22 cellular contexts compared by ENCODE assay signal in the genomic region with DNA sequence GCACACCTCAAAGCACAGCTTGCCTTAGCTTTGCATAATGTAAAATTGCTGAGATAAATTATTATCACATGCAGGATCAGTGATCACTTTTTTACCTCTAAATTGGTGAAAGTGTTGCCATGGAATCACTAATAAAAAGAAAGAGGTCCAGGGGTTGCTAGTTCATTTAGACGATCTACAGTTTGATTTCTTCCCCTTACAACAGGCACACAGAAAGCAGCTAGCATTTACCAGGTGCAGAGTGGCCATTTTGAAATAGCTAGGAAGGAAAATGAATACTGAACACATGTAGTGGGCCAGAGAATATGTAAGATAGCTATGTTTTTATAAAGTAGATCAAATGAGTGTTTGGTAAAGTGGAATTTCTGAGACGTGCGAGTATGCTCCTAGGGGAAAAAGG.
"Had no signal": no experiment of that assay in that cellular context is flagged by ENCODE, and none has a peak within 500 bp of the region (broad histone marks: within the 10 kb centered on the region; RNA-seq: fewer than 3 reads in every experiment).

No MANE protein-coding gene starts in this region.

- H3K9me3 ChIP-seq: left ventricle myocardium inferior, right lobe of liver, thyroid gland, upper lobe of right lung had no signal

- H3K4me1 ChIP-seq: foreskin keratinocyte, left ventricle myocardium inferior, right lobe of liver, thyroid gland, upper lobe of right lung had no signal

- H3K27ac ChIP-seq: foreskin keratinocyte, left ventricle myocardium inferior, right lobe of liver, skin epidermis, thyroid gland, upper lobe of right lung had no signal

- H3K36me3 ChIP-seq: left ventricle myocardium inferior, right lobe of liver, thyroid gland, upper lobe of right lung had no signal

- H3K9me3 Mint-ChIP-seq: activated CD4-positive, alpha-beta memory T cell treated with anti-CD3 and anti-CD28 coated beads, Interleukin-2, amount 10 ng/mL, durations not matched to agents 7 days and 5 days; activated naive CD4-positive, alpha-beta T cell treated with anti-CD3 and anti-CD28 coated beads for 36 hours; activated naive CD8-positive, alpha-beta T cell treated with anti-CD3 and anti-CD28 coated beads, Interleukin-2, amount 10 ng/mL, durations not matched to agents 7 days and 5 days; mesothelial cell of epicardium; stimulated activated naive CD8-positive, alpha-beta T cell treated with anti-CD3 and anti-CD28 coated beads, Interleukin-15, Interleukin-2, amounts not matched to agents 100 ng/mL and 50 ng/mL, for 24 hours had no signal

- H3K27me3 ChIP-seq: foreskin keratinocyte, right lobe of liver, thyroid gland, upper lobe of right lung had no signal

- H3K27ac Mint-ChIP-seq: activated CD4-positive, alpha-beta memory T cell treated with anti-CD3 and anti-CD28 coated beads, Interleukin-2, amount 10 ng/mL, durations not matched to agents 7 days and 5 days; activated naive CD4-positive, alpha-beta T cell treated with anti-CD3 and anti-CD28 coated beads for 36 hours; activated naive CD8-positive, alpha-beta T cell treated with anti-CD3 and anti-CD28 coated beads, Interleukin-2, amount 10 ng/mL, durations not matched to agents 7 days and 5 days; activated T-cell treated with anti-CD3 and anti-CD28 coated beads, Interleukin-2, amount 50 U/mL, for 72 hours; immature natural killer cell; mesothelial cell of epicardium; naive thymus-derived CD8-positive, alpha-beta T cell; stimulated activated naive CD8-positive, alpha-beta T cell treated with anti-CD3 and anti-CD28 coated beads, Interleukin-15, Interleukin-2, amounts not matched to agents 100 ng/mL and 50 ng/mL, for 24 hours; T-helper 17 cell had no signal

- H3K36me3 Mint-ChIP-seq: activated naive CD8-positive, alpha-beta T cell treated with anti-CD3 and anti-CD28 coated beads, Interleukin-2, amount 10 ng/mL, durations not matched to agents 7 days and 5 days; immature natural killer cell; mesothelial cell of epicardium; naive thymus-derived CD8-positive, alpha-beta T cell had no signal

- DNase-seq: activated CD4-positive, alpha-beta memory T cell treated with anti-CD3 and anti-CD28 coated beads, Interleukin-2, amount 10 ng/mL, durations not matched to agents 7 days and 5 days; activated CD4-positive, alpha-beta T cell treated with anti-CD3 and anti-CD28 coated beads for 48 hours; activated effector memory CD4-positive, alpha-beta T cell treated with Interleukin-2 at 50 U/mL for 16 hours; activated naive CD4-positive, alpha-beta T cell treated with anti-CD3 and anti-CD28 coated beads for 36 hours; activated naive CD8-positive, alpha-beta T cell treated with anti-CD3 and anti-CD28 coated beads, Interleukin-2, amount 10 ng/mL, durations not matched to agents 7 days and 5 days; activated T-cell treated with anti-CD3 and anti-CD28 coated beads, Interleukin-2, amount 50 U/mL, for 72 hours; amygdala; foreskin keratinocyte; immature natural killer cell; left ventricle myocardium inferior; mammary epithelial cell; naive thymus-derived CD8-positive, alpha-beta T cell; nucleus accumbens; right lobe of liver; stimulated activated CD4-positive, alpha-beta T cell treated with anti-CD3 and anti-CD28 coated beads, Interleukin-1b, Interleukin-23, amount 100 ng/mL, for 48 hours; substantia nigra; T-helper 17 cell; thyroid gland; upper lobe of right lung had no signal

- H3K4me3 Mint-ChIP-seq: activated CD4-positive, alpha-beta memory T cell treated with anti-CD3 and anti-CD28 coated beads, Interleukin-2, amount 10 ng/mL, durations not matched to agents 7 days and 5 days; activated naive CD4-positive, alpha-beta T cell treated with anti-CD3 and anti-CD28 coated beads for 36 hours; activated naive CD8-positive, alpha-beta T cell treated with anti-CD3 and anti-CD28 coated beads, Interleukin-2, amount 10 ng/mL, durations not matched to agents 7 days and 5 days; activated T-cell treated with anti-CD3 and anti-CD28 coated beads, Interleukin-2, amount 50 U/mL, for 72 hours; immature natural killer cell; mesothelial cell of epicardium; naive thymus-derived CD8-positive, alpha-beta T cell; stimulated activated naive CD8-positive, alpha-beta T cell treated with anti-CD3 and anti-CD28 coated beads, Interleukin-15, Interleukin-2, amounts not matched to agents 100 ng/mL and 50 ng/mL, for 24 hours; T-helper 17 cell had no signal

- H3K4me1 Mint-ChIP-seq: activated CD4-positive, alpha-beta memory T cell treated with anti-CD3 and anti-CD28 coated beads, Interleukin-2, amount 10 ng/mL, durations not matched to agents 7 days and 5 days; activated naive CD8-positive, alpha-beta T cell treated with anti-CD3 and anti-CD28 coated beads, Interleukin-2, amount 10 ng/mL, durations not matched to agents 7 days and 5 days; immature natural killer cell; mesothelial cell of epicardium; naive thymus-derived CD8-positive, alpha-beta T cell; T-helper 17 cell had no signal

- H3K4me3 ChIP-seq: left ventricle myocardium inferior, right lobe of liver, skin epidermis, thyroid gland, upper lobe of right lung had no signal

- H3K27me3 Mint-ChIP-seq: activated CD4-positive, alpha-beta memory T cell treated with anti-CD3 and anti-CD28 coated beads, Interleukin-2, amount 10 ng/mL, durations not matched to agents 7 days and 5 days; activated naive CD8-positive, alpha-beta T cell treated with anti-CD3 and anti-CD28 coated beads, Interleukin-2, amount 10 ng/mL, durations not matched to agents 7 days and 5 days; stimulated activated naive CD8-positive, alpha-beta T cell treated with anti-CD3 and anti-CD28 coated beads, Interleukin-15, Interleukin-2, amounts not matched to agents 100 ng/mL and 50 ng/mL, for 24 hours had no signal
